In genomic region chr2:235002198-235003095, GRCh38 we compare ENCODE assay signal across 15 cellular contexts. TPM values are rescaled to one million over a fixed set of nuclear protein-coding genes. Genes with fewer than 3 reads are reported as not detected.
DNase-seq lines count a peak whose midpoint lies in the region; ATAC-seq and TF ChIP-seq lines count a peak whose summit lies in the region.
"Had no signal": no experiment of that assay in that cellular context is flagged by ENCODE, and none has a peak within 500 bp of the region (broad histone marks: within the 10 kb centered on the region; RNA-seq: fewer than 3 reads in every experiment).

No MANE protein-coding gene starts in this region.

- POLR2A ChIA-PET in RWPE1 (lab: Yijun Ruan, JAX; ENCODE audit: low non-redundant PET) = no interaction called here

- DNase-seq in M059J (ENCODE audit: low read depth) (peak; percentile 63), RWPE1 (ENCODE audit: low spot score) (no peak), glomerular visceral epithelial cell (ENCODE audit: extremely low spot score) (peak; percentile 60), gastrocnemius medialis (peak; percentile 34 to 65), HuH-7 (ENCODE audit: low spot score) (no peak), dedifferentiated amniotic fluid mesenchymal stem cell (ENCODE audit: extremely low spot score) (no peak)
- no peak for DNase-seq in effector CD4-positive, alpha-beta T cell
- DNase-seq: activated CD4-positive, CD25-positive, alpha-beta regulatory T cell; activated T-cell treated with anti-CD3 and anti-CD28 coated beads, Interleukin-2, amount 50 U/mL, for 4 hours; esophagus squamous epithelium; H9; NCI-H2081; stimulated activated naive CD4-positive, alpha-beta T cell treated with Interleukin-2 at 50 U/mL for 16 hours had no signal

- no peaks in the 10 kb centered on the region for H3K9me3 ChIP-seq in gastrocnemius medialis
- H3K9me3 ChIP-seq: breast epithelium, esophagus squamous epithelium had no signal

- peak; percentile 57 to 66 for ATAC-seq in gastrocnemius medialis
- ATAC-seq: activated T-cell treated with anti-CD3 and anti-CD28 coated beads, Interleukin-2, amount 50 U/mL, for 4 hours; left lobe of liver had no signal

- TF ChIP-seq POLR2A in gastrocnemius medialis (IDR thresholded peaks at IDR 0.05) = no peak

- in situ Hi-C loops in gastrocnemius medialis (cut with MboI; ENCODE audit: low sequenced_read_pairs in 4 of 4) = no loop called here

- H3K27me3 ChIP-seq in gastrocnemius medialis = no peaks in the 10 kb centered on the region
- H3K27me3 ChIP-seq: breast epithelium, esophagus squamous epithelium had no signal

- no peaks in the 10 kb centered on the region for H3K36me3 ChIP-seq in gastrocnemius medialis
- H3K36me3 ChIP-seq: breast epithelium had no signal

- H3K27ac ChIP-seq in RWPE1 (peak overlapping the region; percentile 43), gastrocnemius medialis (peak overlapping the region; percentile 42 to 79 (median 70))
- H3K27ac ChIP-seq: breast epithelium, esophagus squamous epithelium had no signal

- H3K4me1 ChIP-seq in gastrocnemius medialis = peaks cover 29% of the 10 kb centered on the region in 2 donors

- no peak overlapping the region for H3K4me3 ChIP-seq in gastrocnemius medialis
- H3K4me3 ChIP-seq: breast epithelium, esophagus squamous epithelium had no signal

- TF ChIP-seq CTCF in RWPE1 (conservative IDR thresholded peaks at IDR 0.05; ENCODE audit: low read depth) (no peak), gastrocnemius medialis (IDR thresholded peaks at IDR 0.05 in 4 of 5, conservative IDR thresholded peaks at IDR 0.05 in 1 of 5) (no peak)

- intact Hi-C loops in gastrocnemius medialis (cut with DNase I; ENCODE audit: low total_unique reads) = no loop called here

- CTCF ChIA-PET in RWPE1 (lab: Yijun Ruan, JAX) = interaction anchor here (0.6 kb wide), 1 partner anchor 273 kb away, joined by 5 read pairs; no protein-coding TSS in a partner anchor

RNA-seq across cellular contexts. Expression of gene SH3BP4, which starts 50.6 kb away (rescaled TPM):
- total RNA-seq in M059J (2014; rRNA removed; shearing (Covaris generic)) = 56.4 and 89.1 TPM in 2 replicates
- 10 to 100 TPM; 10.2 to 36.9 (median 15.9) TPM for total RNA-seq in gastrocnemius medialis

Comparison
In these comparisons a context has a peak if more than half of its experiments do, and no peak if none do; other contexts are left out.
1. DNase-seq: peak in M059J (single experiment), glomerular visceral epithelial cell (single experiment) and gastrocnemius medialis (2 of 2); none in RWPE1 (single experiment), HuH-7 (single experiment), dedifferentiated amniotic fluid mesenchymal stem cell (single experiment) and effector CD4-positive, alpha-beta T cell (single experiment).